In genomic region chr11:63491614-63492372, GRCh38 we compare ENCODE assay signal across 8 cellular contexts. TPM values are rescaled to one million over a fixed set of nuclear protein-coding genes. Genes with fewer than 3 reads are reported as not detected.
DNase-seq lines count a peak whose midpoint lies in the region; ATAC-seq and TF ChIP-seq lines count a peak whose summit lies in the region.
"Had no signal": no experiment of that assay in that cellular context is flagged by ENCODE, and none has a peak within 500 bp of the region (broad histone marks: within the 10 kb centered on the region; RNA-seq: fewer than 3 reads in every experiment).

No MANE protein-coding gene starts in this region.

- peaks cover 29% of the 10 kb centered on the region; the same call in 1 of the 2 replicates for H3K27me3 ChIP-seq in iPS-20b (ENCODE audit: insufficient read depth, low read length)
- H3K27me3 ChIP-seq in HAP-1 (ENCODE audit: low read depth), result no peaks in the 10 kb centered on the region
- no peaks in the 10 kb centered on the region for H3K27me3 ChIP-seq in PC-9 (ENCODE audit: insufficient read depth, low read depth)

- no peak overlapping the region; the same call in 1 of the 2 replicates for H3K9ac ChIP-seq in iPS-20b (ENCODE audit: low read depth, low read length)

- no peak for TF ChIP-seq CTCF in PC-9 (conservative IDR thresholded peaks at IDR 0.05)

- no peaks in the 10 kb centered on the region for H4K20me1 ChIP-seq in PC-9 (ENCODE audit: insufficient read depth)

- H3K79me2 ChIP-seq in PC-9 (ENCODE audit: low read depth), result no peaks in the 10 kb centered on the region

- no peak overlapping the region for H3K27ac ChIP-seq in iPS-20b (ENCODE audit: low read length)
- H3K27ac ChIP-seq in PC-9, result no peak overlapping the region

- H3K36me3 ChIP-seq in iPS-20b (ENCODE audit: insufficient read depth, low read depth, low read length) (no peaks in the 10 kb centered on the region), HAP-1 (replicated peaks) (no peaks in the 10 kb centered on the region), PC-9 (ENCODE audit: low read depth) (no peaks in the 10 kb centered on the region)

- peak overlapping the region; percentile 83 for H3K4me3 Mint-ChIP-seq in activated T-helper 2 cell treated with anti-CD3 and anti-CD28 coated beads, Interferon-gamma antibody, Interleukin-2, Interleukin-4, amounts not matched to agents 10 μg/mL and 5 μg/mL and 100 μg/mL, durations not matched to agents 14 hours and 24 hours and 36 hours (ENCODE audit: low read depth)
- peak overlapping the region; percentile 8 to 91 for H3K4me3 Mint-ChIP-seq in stimulated activated naive CD8-positive, alpha-beta T cell treated with anti-CD3 and anti-CD28 coated beads, Interleukin-15, amount 100 ng/mL, for 72 hours

- H3K36me3 Mint-ChIP-seq in activated T-helper 2 cell treated with anti-CD3 and anti-CD28 coated beads, Interferon-gamma antibody, Interleukin-2, Interleukin-4, amounts not matched to agents 10 μg/mL and 5 μg/mL and 100 μg/mL, durations not matched to agents 14 hours and 24 hours and 36 hours (ENCODE audit: low read depth), result peaks cover 6% of the 10 kb centered on the region

- intact Hi-C loops in activated T-helper 2 cell treated with anti-CD3 and anti-CD28 coated beads, Interferon-gamma antibody, Interleukin-2, Interleukin-4, amounts not matched to agents 10 μg/mL and 5 μg/mL and 100 μg/mL, durations not matched to agents 14 hours and 24 hours and 36 hours (cut with micrococcal nuclease), result loop anchor here (1.0 to 5.0 kb wide), 4 partner anchors 44 to 121 kb away; partner anchors contain the start of genes PLAAT3 and PLAAT4
- intact Hi-C loops in PC-9 (cut with micrococcal nuclease; ENCODE audit: unreplicated experiment), result no loop called here

- H3F3A ChIP-seq in PC-9 (ENCODE audit: insufficient read depth, low read depth), result no peaks in the 10 kb centered on the region

- CTCF ChIA-PET in PC-9 (lab: Charles Lee), result interaction anchor here (0.7 kb wide), 1 partner anchor 131 kb away, joined by 13 read pairs; no protein-coding TSS in a partner anchor

- H3K9me2 ChIP-seq in PC-9 (ENCODE audit: insufficient read depth), result no peaks in the 10 kb centered on the region

- ATAC-seq in stimulated activated naive CD8-positive, alpha-beta T cell treated with anti-CD3 and anti-CD28 coated beads, Interleukin-15, amount 100 ng/mL, for 72 hours, result no peak

- peak overlapping the region; percentile 69 for H3K4me3 ChIP-seq in iPS-20b (ENCODE audit: low read length)
- H3K4me3 ChIP-seq in HAP-1, result no peak overlapping the region
- no peak overlapping the region for H3K4me3 ChIP-seq in PC-9

- BruUV-seq in PC-9 (replicated peaks; lab: Mats Ljungman, UMichigan), result no TSS peak

- POLR2A ChIA-PET in PC-9 (lab: Charles Lee; ENCODE audit: unreplicated experiment), result interaction anchor here (0.6 kb wide), 1 partner anchor 130 kb away, joined by 4 read pairs; no protein-coding TSS in a partner anchor

- no peak overlapping the region for H2AFZ ChIP-seq in PC-9

- peaks cover 13% of the 10 kb centered on the region for H3K9me3 Mint-ChIP-seq in activated T-helper 2 cell treated with anti-CD3 and anti-CD28 coated beads, Interferon-gamma antibody, Interleukin-2, Interleukin-4, amounts not matched to agents 10 μg/mL and 5 μg/mL and 100 μg/mL, durations not matched to agents 14 hours and 24 hours and 36 hours
- H3K9me3 Mint-ChIP-seq in stimulated activated naive CD8-positive, alpha-beta T cell treated with anti-CD3 and anti-CD28 coated beads, Interleukin-15, amount 100 ng/mL, for 72 hours, result no peaks in the 10 kb centered on the region

- H3K27ac Mint-ChIP-seq in activated T-helper 2 cell treated with anti-CD3 and anti-CD28 coated beads, Interferon-gamma antibody, Interleukin-2, Interleukin-4, amounts not matched to agents 10 μg/mL and 5 μg/mL and 100 μg/mL, durations not matched to agents 14 hours and 24 hours and 36 hours, result peak overlapping the region; percentile 67
- no peak overlapping the region for H3K27ac Mint-ChIP-seq in stimulated activated naive CD8-positive, alpha-beta T cell treated with anti-CD3 and anti-CD28 coated beads, Interleukin-15, amount 100 ng/mL, for 72 hours

- H3K4me1 Mint-ChIP-seq in activated T-helper 2 cell treated with anti-CD3 and anti-CD28 coated beads, Interferon-gamma antibody, Interleukin-2, Interleukin-4, amounts not matched to agents 10 μg/mL and 5 μg/mL and 100 μg/mL, durations not matched to agents 14 hours and 24 hours and 36 hours (ENCODE audit: low read depth), result peaks cover 28% of the 10 kb centered on the region
- H3K4me1 Mint-ChIP-seq in stimulated activated naive CD8-positive, alpha-beta T cell treated with anti-CD3 and anti-CD28 coated beads, Interleukin-15, amount 100 ng/mL, for 72 hours, result peaks cover 22% of the 10 kb centered on the region

- DNase-seq in LoVo (ENCODE audit: low spot score) (peak; percentile 17), HAP-1 (ENCODE audit: low spot score in 2 of 2) (no peak), PC-9 (no peak), epidermal melanocyte (ENCODE audit: insufficient read length, low spot score) (no peak)
- no peak for DNase-seq in activated T-helper 2 cell treated with anti-CD3 and anti-CD28 coated beads, Interferon-gamma antibody, Interleukin-2, Interleukin-4, amounts not matched to agents 10 μg/mL and 5 μg/mL and 100 μg/mL, durations not matched to agents 14 hours and 24 hours and 36 hours (ENCODE audit: low spot score)
- no peak for DNase-seq in stimulated activated naive CD8-positive, alpha-beta T cell treated with anti-CD3 and anti-CD28 coated beads, Interleukin-15, amount 100 ng/mL, for 72 hours
- DNase-seq: activated CD4-positive, alpha-beta T cell treated with anti-CD3 and anti-CD28 coated beads for 1 hour had no signal

- H3K27me3 Mint-ChIP-seq in activated T-helper 2 cell treated with anti-CD3 and anti-CD28 coated beads, Interferon-gamma antibody, Interleukin-2, Interleukin-4, amounts not matched to agents 10 μg/mL and 5 μg/mL and 100 μg/mL, durations not matched to agents 14 hours and 24 hours and 36 hours (ENCODE audit: low read depth), result peaks cover 61% of the 10 kb centered on the region
- peaks cover 32% of the 10 kb centered on the region for H3K27me3 Mint-ChIP-seq in stimulated activated naive CD8-positive, alpha-beta T cell treated with anti-CD3 and anti-CD28 coated beads, Interleukin-15, amount 100 ng/mL, for 72 hours

- H3K4me1 ChIP-seq in iPS-20b (ENCODE audit: insufficient read depth, low read length) (peaks cover 28% of the 10 kb centered on the region), HAP-1 (peaks cover 31% of the 10 kb centered on the region), PC-9 (replicated peaks; ENCODE audit: insufficient read depth) (no peaks in the 10 kb centered on the region)

- in situ Hi-C loops in HAP-1 (cut with MboI; ENCODE audit: low sequenced_read_pairs), result no loop called here

- no peak overlapping the region for H3K4me2 ChIP-seq in PC-9

- peaks cover 8% of the 10 kb centered on the region for H3K9me3 ChIP-seq in iPS-20b (ENCODE audit: insufficient read depth, low read depth, low read length)
- H3K9me3 ChIP-seq in HAP-1, result no peaks in the 10 kb centered on the region
- H3K9me3 ChIP-seq in PC-9 (ENCODE audit: insufficient read depth, low read depth), result no peaks in the 10 kb centered on the region; the same call in 1 of the 2 replicates

RNA-seq across cellular contexts. Expression of gene PLAAT5, which starts 0.8 kb away (rescaled TPM):
- 0.64 and 0.80 TPM in 2 replicates for total RNA-seq in activated T-helper 2 cell treated with anti-CD3 and anti-CD28 coated beads, Interferon-gamma antibody, Interleukin-2, Interleukin-4, amounts not matched to agents 10 μg/mL and 5 μg/mL and 100 μg/mL, durations not matched to agents 14 hours and 24 hours and 36 hours
- not detected in 2 replicates for total RNA-seq in PC-9 (2021)

RNA-seq across cellular contexts. Expression of gene LGALS12, which starts 14.1 kb away (rescaled TPM):
- total RNA-seq in activated T-helper 2 cell treated with anti-CD3 and anti-CD28 coated beads, Interferon-gamma antibody, Interleukin-2, Interleukin-4, amounts not matched to agents 10 μg/mL and 5 μg/mL and 100 μg/mL, durations not matched to agents 14 hours and 24 hours and 36 hours, result 1.1 and 1.4 TPM in 2 replicates
- not detected in 2 replicates for total RNA-seq in PC-9 (2021)

RNA-seq across cellular contexts. Expression of gene PLAAT4, which starts 44.8 kb away (rescaled TPM):
- total RNA-seq in activated T-helper 2 cell treated with anti-CD3 and anti-CD28 coated beads, Interferon-gamma antibody, Interleukin-2, Interleukin-4, amounts not matched to agents 10 μg/mL and 5 μg/mL and 100 μg/mL, durations not matched to agents 14 hours and 24 hours and 36 hours, result 41.4 and 45.7 TPM in 2 replicates
- total RNA-seq in PC-9 (2021), result 64.6 and 99.9 TPM in 2 replicates
